20 cellular contexts compared by ENCODE assay signal in the genomic region with DNA sequence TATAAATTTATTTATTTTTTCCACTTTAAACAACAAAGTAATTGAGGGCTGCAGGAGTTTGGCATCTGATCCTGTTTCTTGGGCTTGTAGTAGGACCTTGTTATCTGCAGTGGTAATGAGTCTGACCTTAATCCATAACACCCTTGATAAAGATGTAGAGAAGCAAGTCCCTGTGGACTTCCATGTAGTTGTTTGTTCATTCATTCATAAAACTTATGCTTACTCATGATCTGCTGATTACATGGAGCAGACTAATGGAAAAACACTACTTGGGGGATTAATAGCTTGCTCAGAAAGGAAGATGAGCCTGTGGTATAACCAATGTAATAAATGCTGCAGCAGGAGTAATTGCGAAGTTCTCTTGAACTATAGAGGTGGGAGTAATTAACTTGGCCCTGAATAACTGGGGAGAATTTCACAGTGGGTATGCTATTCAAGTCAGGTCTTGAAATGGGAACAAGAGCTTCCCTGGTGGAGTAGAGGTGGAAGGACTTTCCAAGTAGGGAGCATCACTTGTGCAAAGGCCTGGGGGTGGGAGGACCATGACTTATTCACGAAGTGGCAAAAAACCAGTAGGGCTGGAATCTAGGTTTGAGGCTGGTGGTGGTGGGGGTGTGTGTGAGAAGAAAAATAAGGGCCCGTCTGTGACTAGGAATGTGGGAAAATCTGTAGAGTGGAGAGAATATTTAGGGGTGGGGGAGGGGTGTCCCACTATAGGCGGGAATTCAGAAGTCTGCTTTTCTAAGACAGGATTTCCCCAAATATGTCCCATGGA.
DNase-seq lines count a peak whose midpoint lies in the region; ATAC-seq, FAIRE-seq and TF ChIP-seq lines count a peak whose summit lies in the region.
"Had no signal": no experiment of that assay in that cellular context is flagged by ENCODE, and none has a peak within 500 bp of the region (broad histone marks: within the 10 kb centered on the region; RNA-seq: fewer than 3 reads in every experiment).

No MANE protein-coding gene starts in this region.

- H3K9ac ChIP-seq in IMR-90 (ENCODE audit: low read depth, low read length) (no peak overlapping the region), endodermal cell (ENCODE audit: extremely low read depth, low read length, poor library complexity, severe bottlenecking) (no peak overlapping the region)

- CTCF ChIA-PET in IMR-90 (lab: Yijun Ruan, JAX): interaction anchor here (1.0 kb wide), 1 partner anchor 308 kb away, joined by 3 read pairs; no protein-coding TSS in a partner anchor

- H3K9me1 ChIP-seq in IMR-90 (ENCODE audit: insufficient read depth, low read length): peaks cover 7% of the 10 kb centered on the region; the same call in 1 of the 2 replicates

- no peak overlapping the region for H4K8ac ChIP-seq in IMR-90 (ENCODE audit: low read depth in 2 of 2, low read length in 2 of 2)

- intact Hi-C loops in IMR-90 (cut with micrococcal nuclease): no loop called here

- no peak overlapping the region; the same call in 1 of the 2 replicates for H2AK5ac ChIP-seq in IMR-90 (ENCODE audit: low read depth, low read length)

- H4K5ac ChIP-seq in IMR-90 (ENCODE audit: low read depth, low read length): no peak overlapping the region; the same call in 1 of the 2 replicates

- no peaks in the 10 kb centered on the region for H3K79me1 ChIP-seq in IMR-90 (ENCODE audit: low read depth in 1 of 2, low read length in 2 of 2)

- in situ Hi-C loops in IMR-90 (cut with MboI; ENCODE audit: low sequenced_read_pairs): loop anchor here (5.0 kb wide), 1 partner anchor 272 kb away; a partner anchor contains a TSS

- no peak for TF ChIP-seq RAD21 in IMR-90 (IDR thresholded peaks at IDR 0.05; ENCODE audit: low read length)

- H3K4me1 ChIP-seq in ACC112 (ENCODE audit: control insufficient read depth, insufficient read depth, low read length, unreplicated experiment): peaks cover 28% of the 10 kb centered on the region
- H3K4me1 ChIP-seq in IMR-90 (ENCODE audit: control insufficient read depth, insufficient read depth, low read length): peaks cover 9% of the 10 kb centered on the region
- peaks cover 4% of the 10 kb centered on the region for H3K4me1 ChIP-seq in endodermal cell (ENCODE audit: control insufficient read depth, insufficient read depth, low read length)

- H3K4me2 ChIP-seq in IMR-90 (ENCODE audit: low read depth, low read length): no peak overlapping the region

- H3K4me1 Mint-ChIP-seq in endodermal cell: peaks cover 14% of the 10 kb centered on the region
- H3K4me1 Mint-ChIP-seq: activated naive CD4-positive, alpha-beta T cell treated with anti-CD3 and anti-CD28 coated beads, Interleukin-2, amount 50 U/mL, for 24 hours had no signal

- H2BK15ac ChIP-seq in IMR-90 (ENCODE audit: low read depth, low read length): peak overlapping the region; percentile 17; the same call in 1 of the 3 replicates

- peak overlapping the region; percentile 53 for H2BK120ac ChIP-seq in IMR-90 (ENCODE audit: low read depth, low read length)

- TF ChIP-seq CTCF in IMR-90 (conservative IDR thresholded peaks at IDR 0.05; ENCODE audit: low read depth, low read length) (no peak), cardiac fibroblast (IDR thresholded peaks at IDR 0.05; ENCODE audit: low read depth, low read length) (no peak), endodermal cell (conservative IDR thresholded peaks at IDR 0.05) (no peak)

- 100% methylated on average over 2 of the region's 4 CpGs; no CpG with 5 or more reads in 1 of the 2 experiments for WGBS in IMR-90 (ENCODE audit: extremely low coverage in 2 of 2, insufficient read length in 1 of 2), 2 experiments
- 88 to 89% methylated on average over 1 to 4 of the region's 4 CpGs for WGBS in endodermal cell (ENCODE audit: insufficient coverage in 1 of 2, insufficient read length in 1 of 2), 2 experiments

- no peak overlapping the region for H3K4me3 ChIP-seq in ACC112 (ENCODE audit: low read depth, low read length)
- H3K4me3 ChIP-seq in IMR-90 (ENCODE audit: insufficient read depth, low read depth, low read length): no peak overlapping the region
- H3K4me3 ChIP-seq in cardiac fibroblast (replicated peaks in 1 of 2; ENCODE audit: low read depth in 2 of 2, low read length in 2 of 2): no peak overlapping the region
- H3K4me3 ChIP-seq in endodermal cell (ENCODE audit: low read length): no peak overlapping the region
- H3K4me3 ChIP-seq: mucosa of descending colon had no signal

- H3K18ac ChIP-seq in IMR-90 (ENCODE audit: low read depth, low read length): peak overlapping the region; percentile 49; the same call in 1 of the 2 replicates

- FAIRE-seq in GM19239 (lab: Jason Lieb, UNC): no peak
- FAIRE-seq: G401.6 had no signal

- peak overlapping the region; percentile 75 for H3K27ac ChIP-seq in ACC112 (ENCODE audit: low read depth, low read length)
- H3K27ac ChIP-seq in IMR-90 (ENCODE audit: insufficient read depth, low read length): no peak overlapping the region
- no peak overlapping the region for H3K27ac ChIP-seq in endodermal cell (ENCODE audit: low read depth, low read length)

- no peak overlapping the region for H3K56ac ChIP-seq in IMR-90 (ENCODE audit: extremely low read depth, insufficient read depth, low read length)

- H2AFZ ChIP-seq in ACC112 (ENCODE audit: low read length, unreplicated experiment): no peak overlapping the region
- H2AFZ ChIP-seq in IMR-90 (replicated peaks; ENCODE audit: low read length, poor library complexity): no peak overlapping the region

- H3K9me3 Mint-ChIP-seq in endodermal cell: peaks cover 9% of the 10 kb centered on the region
- H3K9me3 Mint-ChIP-seq: activated naive CD4-positive, alpha-beta T cell treated with anti-CD3 and anti-CD28 coated beads, Interleukin-2, amount 50 U/mL, for 24 hours had no signal

- H3K27me3 Mint-ChIP-seq in endodermal cell (ENCODE audit: insufficient read depth): no peaks in the 10 kb centered on the region
- H3K27me3 Mint-ChIP-seq: activated naive CD4-positive, alpha-beta T cell treated with anti-CD3 and anti-CD28 coated beads, Interleukin-2, amount 50 U/mL, for 24 hours had no signal

- H3K9me3 ChIP-seq in IMR-90 (ENCODE audit: control insufficient read depth, insufficient read depth, low read length): no peaks in the 10 kb centered on the region
- no peaks in the 10 kb centered on the region for H3K9me3 ChIP-seq in endodermal cell (ENCODE audit: control insufficient read depth, low read length)
- H3K9me3 ChIP-seq: mucosa of descending colon had no signal

- POLR2A ChIA-PET in IMR-90 (lab: Charles Lee; ENCODE audit: unreplicated experiment): interaction anchor here (0.5 kb wide), 1 partner anchor 71 kb away, joined by 12 read pairs; no protein-coding TSS in a partner anchor

- H3K79me2 ChIP-seq in ACC112 (ENCODE audit: control insufficient read depth, insufficient read depth, low read length, unreplicated experiment): no peaks in the 10 kb centered on the region

- H3K23ac ChIP-seq in IMR-90 (ENCODE audit: low read depth, low read length): no peak overlapping the region

- ATAC-seq in IMR-90 (ENCODE audit: low read depth): peak; percentile 19; the same call in 1 of the 2 replicates
- ATAC-seq: HCT116, mucosa of descending colon had no signal

- H3K4me3 Mint-ChIP-seq in endodermal cell: no peak overlapping the region
- H3K4me3 Mint-ChIP-seq: activated naive CD4-positive, alpha-beta T cell treated with anti-CD3 and anti-CD28 coated beads, Interleukin-2, amount 50 U/mL, for 24 hours; T-helper 1 cell treated with Interleukin-12 subunit alpha and Interleukin-12 subunit beta and Interleukin-4 antibody, amounts not matched to agents 30 μg/mL and 1 μg/mL, for 36 hours had no signal

- H2BK5ac ChIP-seq in IMR-90 (ENCODE audit: low read depth, low read length, poor library complexity, severe bottlenecking): peak overlapping the region; percentile 25

- no peak for TF ChIP-seq POLR2A in IMR-90 (IDR thresholded peaks at IDR 0.05; ENCODE audit: low read depth, low read length)

- dilution Hi-C loops in IMR-90 (cut with HindIII; ENCODE audit: low sequenced_read_pairs, unreplicated experiment): no loop called here

- H4K20me1 ChIP-seq in IMR-90 (ENCODE audit: insufficient read depth, low read length): no peaks in the 10 kb centered on the region

- H4K91ac ChIP-seq in IMR-90 (ENCODE audit: insufficient read depth, low read depth, low read length): 0 out of 2 replicates have a peak overlapping the region, but pooled peaks have one; percentile 4

- H3K36me3 ChIP-seq in ACC112 (ENCODE audit: insufficient read depth, low read length) (no peaks in the 10 kb centered on the region), IMR-90 (ENCODE audit: control insufficient read depth, insufficient read depth, low read length) (no peaks in the 10 kb centered on the region), endodermal cell (ENCODE audit: control insufficient read depth, insufficient read depth, low read length) (no peaks in the 10 kb centered on the region)

- H3K4ac ChIP-seq in IMR-90 (ENCODE audit: low read depth, low read length): peak overlapping the region; percentile 41; the same call in 1 of the 2 replicates

- no peak overlapping the region for H2AK9ac ChIP-seq in IMR-90 (replicated peaks; ENCODE audit: low read depth, low read length, poor library complexity)

- BruUV-seq in IMR-90 (replicated peaks; lab: Mats Ljungman, UMichigan): no TSS peak

- no peaks in the 10 kb centered on the region for H3K27me3 ChIP-seq in ACC112 (ENCODE audit: insufficient read depth, low read length)
- no peaks in the 10 kb centered on the region for H3K27me3 ChIP-seq in IMR-90 (ENCODE audit: control insufficient read depth, insufficient read depth, low read length)
- no peaks in the 10 kb centered on the region for H3K27me3 ChIP-seq in endodermal cell (ENCODE audit: control insufficient read depth, insufficient read depth, low read length, poor library complexity, severe bottlenecking)

- peak; percentile 49 for DNase-seq in IMR-90
- peak; percentile 53 to 82 for DNase-seq in cardiac fibroblast (ENCODE audit: low read depth in 2 of 2)
- DNase-seq in myocyte (ENCODE audit: low read depth): peak; percentile 34
- no peak for DNase-seq in endodermal cell
- no peak for DNase-seq in GM19239 (ENCODE audit: insufficient read length, low spot score)
- no peak for DNase-seq in dedifferentiated amniotic fluid mesenchymal stem cell (ENCODE audit: extremely low spot score)
- DNase-seq in hepatic stellate cell (ENCODE audit: low spot score): no peak
- DNase-seq: activated CD4-positive, alpha-beta T cell treated with anti-CD3 and anti-CD28 coated beads for 4 hours; caudate nucleus; COR-L47; mucosa of descending colon; NCI-H2081; NCI-H748 treated with DMSO at 0.1 percent for 48 hours; nucleus accumbens; stimulated activated naive CD4-positive, alpha-beta T cell treated with Interleukin-2 at 50 U/mL for 16 hours had no signal

- no peaks in the 10 kb centered on the region for H3K36me3 Mint-ChIP-seq in endodermal cell (ENCODE audit: low read depth)
- H3K36me3 Mint-ChIP-seq: activated naive CD4-positive, alpha-beta T cell treated with anti-CD3 and anti-CD28 coated beads, Interleukin-2, amount 50 U/mL, for 24 hours had no signal

- no peak overlapping the region; the same call in 1 of the 2 replicates for H2BK20ac ChIP-seq in IMR-90 (ENCODE audit: low read depth, low read length)

- H3K27ac Mint-ChIP-seq in endodermal cell: no peak overlapping the region
- H3K27ac Mint-ChIP-seq: activated naive CD4-positive, alpha-beta T cell treated with anti-CD3 and anti-CD28 coated beads, Interleukin-2, amount 50 U/mL, for 24 hours; T-helper 1 cell treated with Interleukin-12 subunit alpha and Interleukin-12 subunit beta and Interleukin-4 antibody, amounts not matched to agents 30 μg/mL and 1 μg/mL, for 36 hours had no signal

- H3K14ac ChIP-seq in IMR-90 (replicated peaks; ENCODE audit: low read depth, low read length): no peak overlapping the region; the same call in 1 of the 2 replicates

Comparison
In these comparisons a context has a peak if more than half of its experiments do, and no peak if none do; other contexts are left out.
1. DNase-seq: peak in IMR-90 (single experiment), cardiac fibroblast (2 of 2) and myocyte (single experiment); none in endodermal cell (single experiment), GM19239 (single experiment), dedifferentiated amniotic fluid mesenchymal stem cell (single experiment) and hepatic stellate cell (single experiment).